ENCODE assay signal across 1 cellular context in the genomic region with DNA sequence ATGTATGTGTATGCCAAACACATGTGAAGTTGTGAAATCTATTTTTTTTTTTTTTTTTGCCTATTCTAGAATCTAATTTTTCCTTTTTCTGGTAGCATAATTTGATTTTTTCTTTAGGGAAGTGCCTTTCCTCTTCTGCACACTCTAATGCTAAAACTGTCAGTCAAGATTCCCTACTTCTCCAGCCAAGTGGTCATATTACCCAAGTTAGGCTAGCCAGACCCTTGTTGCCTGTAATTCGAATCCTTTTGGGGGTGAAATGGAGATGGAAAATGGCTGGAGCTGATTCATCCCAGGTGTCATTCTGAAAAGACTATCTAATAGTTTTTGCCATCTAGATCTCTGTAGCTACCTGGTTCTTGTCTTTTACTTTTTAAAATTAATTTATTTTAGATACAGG.
TF ChIP-seq lines count a peak whose summit lies in the region.

No MANE protein-coding gene starts in this region.

TF ChIP-seq in H1, 55 proteins besides CTCF, POLR2A, EP300 and RAD21:
- TF ChIP-seq JUND (IDR thresholded peaks at IDR 0.05; ENCODE audit: low read length), result no peak
- TF ChIP-seq HDAC6 (IDR thresholded peaks at IDR 0.05; ENCODE audit: low read depth, low read length), result no peak
- no peak for TF ChIP-seq RXRA (IDR thresholded peaks at IDR 0.05; ENCODE audit: insufficient read depth, low read depth, low read length)
- TF ChIP-seq POLR2AphosphoS5 (IDR thresholded peaks at IDR 0.05; ENCODE audit: low read depth, low read length), result no peak
- no peak for TF ChIP-seq YY1 (IDR thresholded peaks at IDR 0.05; ENCODE audit: low read depth, low read length)
- no peak for TF ChIP-seq SIN3A (conservative IDR thresholded peaks at IDR 0.05 in 1 of 2, IDR thresholded peaks at IDR 0.05 in 1 of 2; ENCODE audit: low read depth in 1 of 2, low read length in 2 of 2)
- TF ChIP-seq, protein P1, sequence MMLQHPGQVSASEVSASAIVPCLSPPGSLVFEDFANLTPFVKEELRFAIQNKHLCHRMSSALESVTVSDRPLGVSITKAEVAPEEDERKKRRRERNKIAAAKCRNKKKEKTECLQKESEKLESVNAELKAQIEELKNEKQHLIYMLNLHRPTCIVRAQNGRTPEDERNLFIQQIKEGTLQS (IDR thresholded peaks at IDR 0.05; ENCODE audit: insufficient read depth, low read depth, low read length), result no peak
- TF ChIP-seq CBX5 (IDR thresholded peaks at IDR 0.05; ENCODE audit: low read depth, low read length), result no peak
- no peak for TF ChIP-seq KDM5A (IDR thresholded peaks at IDR 0.05; ENCODE audit: low read length)
- no peak for TF ChIP-seq TBP (IDR thresholded peaks at IDR 0.05; ENCODE audit: low read depth, low read length)
- TF ChIP-seq KDM1A (IDR thresholded peaks at IDR 0.05; ENCODE audit: borderline replicate concordance, low read length), result no peak
- no peak for TF ChIP-seq CHD1 (IDR thresholded peaks at IDR 0.05; ENCODE audit: low read depth, low read length)
- no peak for TF ChIP-seq MAFK (IDR thresholded peaks at IDR 0.05; ENCODE audit: low read depth, low read length)
- no peak for TF ChIP-seq GTF2F1 (IDR thresholded peaks at IDR 0.05; ENCODE audit: borderline replicate concordance, low read depth, low read length)
- TF ChIP-seq, protein P2, sequence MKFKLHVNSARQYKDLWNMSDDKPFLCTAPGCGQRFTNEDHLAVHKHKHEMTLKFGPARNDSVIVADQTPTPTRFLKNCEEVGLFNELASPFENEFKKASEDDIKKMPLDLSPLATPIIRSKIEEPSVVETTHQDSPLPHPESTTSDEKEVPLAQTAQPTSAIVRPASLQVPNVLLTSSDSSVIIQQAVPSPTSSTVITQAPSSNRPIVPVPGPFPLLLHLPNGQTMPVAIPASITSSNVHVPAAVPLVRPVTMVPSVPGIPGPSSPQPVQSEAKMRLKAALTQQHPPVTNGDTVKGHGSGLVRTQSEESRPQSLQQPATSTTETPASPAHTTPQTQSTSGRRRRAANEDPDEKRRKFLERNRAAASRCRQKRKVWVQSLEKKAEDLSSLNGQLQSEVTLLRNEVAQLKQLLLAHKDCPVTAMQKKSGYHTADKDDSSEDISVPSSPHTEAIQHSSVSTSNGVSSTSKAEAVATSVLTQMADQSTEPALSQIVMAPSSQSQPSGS (IDR thresholded peaks at IDR 0.05; ENCODE audit: low read length), result no peak
- no peak for TF ChIP-seq ASH2L (IDR thresholded peaks at IDR 0.05; ENCODE audit: low read length)
- no peak for TF ChIP-seq SAP30 (IDR thresholded peaks at IDR 0.05; ENCODE audit: insufficient read depth, insufficient replicate concordance, low read length)
- no peak for TF ChIP-seq TAF7 (optimal IDR thresholded peaks at IDR 0.05; ENCODE audit: borderline replicate concordance, low read depth, low read length)
- TF ChIP-seq SUZ12 (IDR thresholded peaks at IDR 0.05; ENCODE audit: low read length), result no peak
- TF ChIP-seq SIX5 (IDR thresholded peaks at IDR 0.05; ENCODE audit: low read depth, low read length), result no peak
